1 cellular context compared by ENCODE assay signal in genomic region chr16:30084816-30085159, GRCh38.
TF ChIP-seq lines count a peak whose summit lies in the region.

No MANE protein-coding gene starts in this region.

TF ChIP-seq in IMR-90, 13 proteins besides CTCF, POLR2A, EP300 and RAD21:
- TF ChIP-seq NFE2L2 (IDR thresholded peaks at IDR 0.05; ENCODE audit: low read depth, low read length), result no peak
- no peak for TF ChIP-seq MXI1 (IDR thresholded peaks at IDR 0.05; ENCODE audit: borderline replicate concordance, low read depth, low read length)
- no peak for TF ChIP-seq RFX5 (IDR thresholded peaks at IDR 0.05; ENCODE audit: low read depth, low read length)
- TF ChIP-seq SMC3 (IDR thresholded peaks at IDR 0.05; ENCODE audit: low read depth, low read length), result no peak
- no peak for TF ChIP-seq FOS (IDR thresholded peaks at IDR 0.05; ENCODE audit: low read depth, low read length)
- no peak for TF ChIP-seq MAZ (IDR thresholded peaks at IDR 0.05; ENCODE audit: borderline replicate concordance, low read depth, low read length)
- TF ChIP-seq, protein P1, sequence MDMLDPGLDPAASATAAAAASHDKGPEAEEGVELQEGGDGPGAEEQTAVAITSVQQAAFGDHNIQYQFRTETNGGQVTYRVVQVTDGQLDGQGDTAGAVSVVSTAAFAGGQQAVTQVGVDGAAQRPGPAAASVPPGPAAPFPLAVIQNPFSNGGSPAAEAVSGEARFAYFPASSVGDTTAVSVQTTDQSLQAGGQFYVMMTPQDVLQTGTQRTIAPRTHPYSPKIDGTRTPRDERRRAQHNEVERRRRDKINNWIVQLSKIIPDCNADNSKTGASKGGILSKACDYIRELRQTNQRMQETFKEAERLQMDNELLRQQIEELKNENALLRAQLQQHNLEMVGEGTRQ (IDR thresholded peaks at IDR 0.05; ENCODE audit: low read depth, low read length), result no peak
- TF ChIP-seq ELK1 (IDR thresholded peaks at IDR 0.05; ENCODE audit: borderline replicate concordance, low read depth, low read length), result no peak
- TF ChIP-seq MAFK (IDR thresholded peaks at IDR 0.05; ENCODE audit: low read depth, low read length), result no peak
- no peak for TF ChIP-seq BHLHE40 (IDR thresholded peaks at IDR 0.05; ENCODE audit: low read depth, low read length)
- TF ChIP-seq CEBPB (IDR thresholded peaks at IDR 0.05; ENCODE audit: low read depth, low read length), result no peak
- TF ChIP-seq RCOR1 (IDR thresholded peaks at IDR 0.05; ENCODE audit: insufficient replicate concordance, low read length), result no peak
- no peak for TF ChIP-seq CHD1 (IDR thresholded peaks at IDR 0.05; ENCODE audit: low read depth, low read length)
TF ChIP-seq in IMR-90: peak in this region for 0.
